ENCODE assay signal across 21 cellular contexts in genomic region chr1:80427886-80428285, GRCh38.
"Had no signal": no experiment of that assay in that cellular context is flagged by ENCODE, and none has a peak within 500 bp of the region (broad histone marks: within the 10 kb centered on the region; RNA-seq: fewer than 3 reads in every experiment).

No MANE protein-coding gene starts in this region.

- DNase-seq: activated CD4-positive, alpha-beta T cell treated with anti-CD3 and anti-CD28 coated beads, Interleukin-2, amount 10 ng/mL, durations not matched to agents 24 days and 14 days; activated CD8-positive, alpha-beta memory T cell treated with anti-CD3 and anti-CD28 coated beads for 24 hours; activated naive CD4-positive, alpha-beta T cell treated with anti-CD3 and anti-CD28 coated beads, Interleukin-2, amount 50 U/mL, for 16 hours; cerebellar nuclear complex; dermis blood vessel endothelial cell; foreskin keratinocyte; head of caudate nucleus; left lung; occipital lobe; spleen; stimulated activated CD4-positive, alpha-beta T cell treated with anti-CD3 and anti-CD28 coated beads, Interleukin-1b, Interleukin-23, amount 100 ng/mL, for 48 hours; stimulated activated naive CD4-positive, alpha-beta T cell; substantia nigra; transverse colon had no signal

- H3K36me3 Mint-ChIP-seq: memory B cell, WTC11 had no signal

- H3K36me3 ChIP-seq: left lung, spleen, transverse colon had no signal

- H3K27me3 ChIP-seq: foreskin keratinocyte, left lung, spleen, transverse colon had no signal

- H3K4me3 ChIP-seq: left lung, spleen, transverse colon had no signal

- H3K9me3 ChIP-seq: transverse colon had no signal

- H3K4me1 ChIP-seq: foreskin keratinocyte, left lung, spleen, transverse colon had no signal

- H3K9me3 Mint-ChIP-seq: WTC11 had no signal

- H3K4me3 Mint-ChIP-seq: activated CD4-positive, alpha-beta T cell treated with anti-CD3 and anti-CD28 coated beads, Interleukin-2, amount 10 ng/mL, durations not matched to agents 24 days and 14 days; memory B cell; nephron; T-helper 1 cell treated with Interleukin-12 subunit alpha and Interleukin-12 subunit beta and Interleukin-4 antibody, amounts not matched to agents 30 μg/mL and 1 μg/mL, for 36 hours; WTC11 had no signal

- H3K4me1 Mint-ChIP-seq: activated CD4-positive, alpha-beta T cell treated with anti-CD3 and anti-CD28 coated beads, Interleukin-2, amount 10 ng/mL, durations not matched to agents 24 days and 14 days; nephron; WTC11 had no signal

- H3K27ac Mint-ChIP-seq: activated CD4-positive, alpha-beta T cell treated with anti-CD3 and anti-CD28 coated beads, Interleukin-2, amount 10 ng/mL, durations not matched to agents 24 days and 14 days; activated T-helper 2 cell treated with anti-CD3 and anti-CD28 coated beads, Interferon-gamma antibody, Interleukin-2, Interleukin-4, amounts not matched to agents 10 μg/mL and 5 μg/mL and 100 μg/mL, durations not matched to agents 14 hours and 24 hours and 36 hours; memory B cell; nephron; progenitor cell of endocrine pancreas; T-helper 1 cell treated with Interleukin-12 subunit alpha and Interleukin-12 subunit beta and Interleukin-4 antibody, amounts not matched to agents 30 μg/mL and 1 μg/mL, for 36 hours; WTC11 had no signal

- H3K27me3 Mint-ChIP-seq: activated CD4-positive, alpha-beta T cell treated with anti-CD3 and anti-CD28 coated beads, Interleukin-2, amount 10 ng/mL, durations not matched to agents 24 days and 14 days; memory B cell; progenitor cell of endocrine pancreas had no signal

- ATAC-seq: foreskin keratinocyte, left lung, right cardiac atrium, WTC11 had no signal
